ENCODE assay signal across 1 cellular context in the genomic region with DNA sequence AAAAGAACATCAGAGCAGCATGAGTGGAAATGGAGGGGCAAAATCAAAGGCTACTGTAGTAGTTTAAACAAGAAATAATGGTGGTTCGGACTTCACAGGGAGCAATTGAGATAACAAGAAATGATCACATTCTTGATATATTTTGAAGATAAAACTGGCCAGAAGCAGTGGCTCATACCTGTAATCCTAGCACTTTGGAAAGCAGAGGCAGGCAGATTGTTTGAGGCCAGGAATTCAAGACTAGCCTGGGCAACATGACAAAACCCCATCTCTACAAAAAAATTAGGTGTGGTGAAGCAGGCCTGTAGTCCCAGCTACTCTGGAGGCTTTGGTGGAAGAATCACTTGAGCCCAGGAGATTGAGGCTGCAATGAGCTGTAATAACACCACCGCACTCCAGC.
TF ChIP-seq lines count a peak whose summit lies in the region.

No MANE protein-coding gene starts in this region.

TF ChIP-seq in GM12878, 131 proteins besides CTCF, POLR2A, EP300 and RAD21:
- no peak for TF ChIP-seq BACH1 (IDR thresholded peaks at IDR 0.05; ENCODE audit: borderline replicate concordance)
- TF ChIP-seq, protein P1, sequence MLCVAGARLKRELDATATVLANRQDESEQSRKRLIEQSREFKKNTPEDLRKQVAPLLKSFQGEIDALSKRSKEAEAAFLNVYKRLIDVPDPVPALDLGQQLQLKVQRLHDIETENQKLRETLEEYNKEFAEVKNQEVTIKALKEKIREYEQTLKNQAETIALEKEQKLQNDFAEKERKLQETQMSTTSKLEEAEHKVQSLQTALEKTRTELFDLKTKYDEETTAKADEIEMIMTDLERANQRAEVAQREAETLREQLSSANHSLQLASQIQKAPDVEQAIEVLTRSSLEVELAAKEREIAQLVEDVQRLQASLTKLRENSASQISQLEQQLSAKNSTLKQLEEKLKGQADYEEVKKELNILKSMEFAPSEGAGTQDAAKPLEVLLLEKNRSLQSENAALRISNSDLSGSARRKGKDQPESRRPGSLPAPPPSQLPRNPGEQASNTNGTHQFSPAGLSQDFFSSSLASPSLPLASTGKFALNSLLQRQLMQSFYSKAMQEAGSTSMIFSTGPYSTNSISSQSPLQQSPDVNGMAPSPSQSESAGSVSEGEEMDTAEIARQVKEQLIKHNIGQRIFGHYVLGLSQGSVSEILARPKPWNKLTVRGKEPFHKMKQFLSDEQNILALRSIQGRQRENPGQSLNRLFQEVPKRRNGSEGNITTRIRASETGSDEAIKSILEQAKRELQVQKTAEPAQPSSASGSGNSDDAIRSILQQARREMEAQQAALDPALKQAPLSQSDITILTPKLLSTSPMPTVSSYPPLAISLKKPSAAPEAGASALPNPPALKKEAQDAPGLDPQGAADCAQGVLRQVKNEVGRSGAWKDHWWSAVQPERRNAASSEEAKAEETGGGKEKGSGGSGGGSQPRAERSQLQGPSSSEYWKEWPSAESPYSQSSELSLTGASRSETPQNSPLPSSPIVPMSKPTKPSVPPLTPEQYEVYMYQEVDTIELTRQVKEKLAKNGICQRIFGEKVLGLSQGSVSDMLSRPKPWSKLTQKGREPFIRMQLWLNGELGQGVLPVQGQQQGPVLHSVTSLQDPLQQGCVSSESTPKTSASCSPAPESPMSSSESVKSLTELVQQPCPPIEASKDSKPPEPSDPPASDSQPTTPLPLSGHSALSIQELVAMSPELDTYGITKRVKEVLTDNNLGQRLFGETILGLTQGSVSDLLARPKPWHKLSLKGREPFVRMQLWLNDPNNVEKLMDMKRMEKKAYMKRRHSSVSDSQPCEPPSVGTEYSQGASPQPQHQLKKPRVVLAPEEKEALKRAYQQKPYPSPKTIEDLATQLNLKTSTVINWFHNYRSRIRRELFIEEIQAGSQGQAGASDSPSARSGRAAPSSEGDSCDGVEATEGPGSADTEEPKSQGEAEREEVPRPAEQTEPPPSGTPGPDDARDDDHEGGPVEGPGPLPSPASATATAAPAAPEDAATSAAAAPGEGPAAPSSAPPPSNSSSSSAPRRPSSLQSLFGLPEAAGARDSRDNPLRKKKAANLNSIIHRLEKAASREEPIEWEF (IDR thresholded peaks at IDR 0.05; ENCODE audit: insufficient replicate concordance, low read depth, low read length) = no peak
- no peak for TF ChIP-seq CHD2 (IDR thresholded peaks at IDR 0.05; ENCODE audit: borderline replicate concordance, low read depth, low read length)
- TF ChIP-seq YY1 (IDR thresholded peaks at IDR 0.05; ENCODE audit: low read depth, low read length) = no peak
- TF ChIP-seq, protein P2, sequence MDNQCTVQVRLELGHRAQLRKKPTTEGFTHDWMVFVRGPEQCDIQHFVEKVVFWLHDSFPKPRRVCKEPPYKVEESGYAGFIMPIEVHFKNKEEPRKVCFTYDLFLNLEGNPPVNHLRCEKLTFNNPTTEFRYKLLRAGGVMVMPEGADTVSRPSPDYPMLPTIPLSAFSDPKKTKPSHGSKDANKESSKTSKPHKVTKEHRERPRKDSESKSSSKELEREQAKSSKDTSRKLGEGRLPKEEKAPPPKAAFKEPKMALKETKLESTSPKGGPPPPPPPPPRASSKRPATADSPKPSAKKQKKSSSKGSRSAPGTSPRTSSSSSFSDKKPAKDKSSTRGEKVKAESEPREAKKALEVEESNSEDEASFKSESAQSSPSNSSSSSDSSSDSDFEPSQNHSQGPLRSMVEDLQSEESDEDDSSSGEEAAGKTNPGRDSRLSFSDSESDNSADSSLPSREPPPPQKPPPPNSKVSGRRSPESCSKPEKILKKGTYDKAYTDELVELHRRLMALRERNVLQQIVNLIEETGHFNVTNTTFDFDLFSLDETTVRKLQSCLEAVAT (IDR thresholded peaks at IDR 0.05) = no peak
- TF ChIP-seq NR2C2 (IDR thresholded peaks at IDR 0.05; ENCODE audit: borderline replicate concordance, control insufficient read depth, insufficient read length, low read depth) = no peak
